In the genomic region with DNA sequence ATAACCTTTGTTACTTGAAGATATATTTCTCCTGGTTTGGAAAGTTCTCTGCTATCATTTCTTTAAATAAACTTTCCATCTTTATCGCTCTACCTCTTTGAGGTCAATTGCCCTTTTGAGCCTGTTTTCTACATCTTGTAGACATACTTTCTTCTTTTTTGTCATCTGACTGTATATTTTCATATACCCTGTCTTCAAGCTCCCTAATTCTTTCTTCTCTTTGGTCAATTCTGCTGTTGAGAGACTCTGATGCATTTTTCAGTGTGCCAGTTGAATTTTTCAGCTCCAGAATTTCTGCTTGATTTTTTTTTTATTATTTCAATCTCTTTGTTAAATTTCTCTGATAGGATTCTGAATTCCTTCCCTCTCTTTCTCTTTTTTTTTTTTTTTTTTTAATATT, we compare ENCODE assay signal across 33 cellular contexts.
"Had no signal": no experiment of that assay in that cellular context is flagged by ENCODE, and none has a peak within 500 bp of the region (broad histone marks: within the 10 kb centered on the region; RNA-seq: fewer than 3 reads in every experiment).

No MANE protein-coding gene starts in this region.

- DNase-seq: Karpas-422, Kasumi-1, MG63, MM.1S, NCI-H1048, NCI-H1092, NCI-H1092 treated with DMSO at 0.1 percent for 48 hours, NCI-H1105, NCI-H1105 treated with DMSO at 0.1 percent for 48 hours, NCI-H1417, NCI-H1417 treated with DMSO at 0.1 percent for 48 hours, NCI-H1436, NCI-H1436 treated with DMSO at 0.1 percent for 48 hours, NCI-H146, NCI-H1694, NCI-H1694 treated with DMSO at 0.1 percent for 48 hours, NCI-H187, NCI-H187 treated with DMSO at 0.1 percent for 48 hours, NCI-H1930, NCI-H2029, NCI-H2029 treated with DMSO at 0.1 percent for 48 hours, NCI-H2081, NCI-H2081 treated with DMSO at 0.1 percent for 48 hours, NCI-H2107, NCI-H2171, NCI-H2171 treated with DMSO at 0.1 percent for 48 hours, NCI-H2227 treated with DMSO at 0.1 percent for 48 hours, NCI-H226, NCI-H345, NCI-H446, NCI-H446 treated with DMSO at 0.1 percent for 48 hours, NCI-H510A had no signal

- H3K4me2 ChIP-seq: KMS-11 had no signal

- H3K4me3 ChIP-seq: MG63 had no signal

- H3K9ac ChIP-seq: KMS-11 had no signal

- H3K27ac ChIP-seq: KMS-11 had no signal

- H3K36me3 ChIP-seq: MG63 had no signal

- H3K27me3 ChIP-seq: MG63 had no signal
